In the genomic region with DNA sequence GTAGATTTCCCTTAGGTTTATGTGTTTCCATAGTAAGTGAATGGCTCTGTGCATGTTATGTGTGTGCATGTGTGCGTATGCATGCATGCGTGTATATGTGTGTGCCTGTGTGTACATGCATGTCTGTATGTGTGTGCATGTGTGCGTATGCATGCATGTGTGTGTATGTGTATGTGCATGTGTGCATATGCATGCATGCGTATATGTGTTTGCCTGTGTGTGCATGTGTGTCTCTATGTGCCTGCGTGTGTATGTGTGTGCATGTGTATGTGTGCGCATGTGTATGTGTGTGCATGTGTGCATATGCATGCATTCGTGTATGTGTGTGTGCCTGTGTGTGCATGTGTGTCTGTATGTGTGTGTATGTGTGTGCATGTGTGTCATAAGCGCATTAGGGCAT, we compare ENCODE assay signal across 18 cellular contexts.
DNase-seq lines count a peak whose midpoint lies in the region; ATAC-seq and TF ChIP-seq lines count a peak whose summit lies in the region.
"Had no signal": no experiment of that assay in that cellular context is flagged by ENCODE, and none has a peak within 500 bp of the region (broad histone marks: within the 10 kb centered on the region; RNA-seq: fewer than 3 reads in every experiment).

No MANE protein-coding gene starts in this region.

- H3K4me1 ChIP-seq in RWPE2 (ENCODE audit: insufficient read depth, poor library complexity, severe bottlenecking) (peaks cover 35% of the 10 kb centered on the region), esophagus muscularis mucosa (peaks cover 55 to 98% (median 90%) of the 10 kb centered on the region in 4 donors), rectal smooth muscle tissue (ENCODE audit: control insufficient read depth, insufficient read depth, low read length) (peaks cover 35% of the 10 kb centered on the region), upper lobe of right lung (peaks cover 9% of the 10 kb centered on the region)

- H3K4me3 Mint-ChIP-seq in CD4-positive, alpha-beta T cell: no peak overlapping the region
- H3K4me3 Mint-ChIP-seq: B cell, natural killer cell had no signal

- POLR2A ChIA-PET in CD4-positive, alpha-beta T cell (lab: Charles Lee): no interaction called here

- no peak for TF ChIP-seq CTCF in CD4-positive, alpha-beta T cell (IDR thresholded peaks at IDR 0.05)
- TF ChIP-seq CTCF in RWPE2 (IDR thresholded peaks at IDR 0.05; ENCODE audit: poor library complexity, severe bottlenecking): no peak
- no peak for TF ChIP-seq CTCF in esophagus muscularis mucosa (IDR thresholded peaks at IDR 0.05)
- no peak for TF ChIP-seq CTCF in upper lobe of right lung (IDR thresholded peaks at IDR 0.05)

- TF ChIP-seq POLR2A in esophagus muscularis mucosa (IDR thresholded peaks at IDR 0.05; ENCODE audit: low read depth): no peak

- H3K4me3 ChIP-seq in RWPE2 (ENCODE audit: severe bottlenecking): no peak overlapping the region
- no peak overlapping the region for H3K4me3 ChIP-seq in esophagus muscularis mucosa
- no peak overlapping the region for H3K4me3 ChIP-seq in rectal smooth muscle tissue (ENCODE audit: low read length)
- H3K4me3 ChIP-seq in upper lobe of right lung: no peak overlapping the region

- peaks cover 28% of the 10 kb centered on the region for H3K4me1 Mint-ChIP-seq in CD4-positive, alpha-beta T cell (ENCODE audit: low read depth)
- H3K4me1 Mint-ChIP-seq: natural killer cell had no signal

- CTCF ChIA-PET in CD4-positive, alpha-beta T cell (lab: Charles Lee): no interaction called here

- H3K27me3 Mint-ChIP-seq in CD4-positive, alpha-beta T cell: peaks cover 13% of the 10 kb centered on the region
- H3K27me3 Mint-ChIP-seq: progenitor cell of endocrine pancreas had no signal

- no peak for TF ChIP-seq EP300 in esophagus muscularis mucosa (IDR thresholded peaks at IDR 0.05)

- peak overlapping the region; percentile 72 for H3K27ac Mint-ChIP-seq in CD4-positive, alpha-beta T cell
- H3K27ac Mint-ChIP-seq: B cell, natural killer cell had no signal

- H3K9me3 Mint-ChIP-seq in CD4-positive, alpha-beta T cell: no peaks in the 10 kb centered on the region
- H3K9me3 Mint-ChIP-seq: natural killer cell had no signal

- H3K36me3 ChIP-seq in RWPE2 (ENCODE audit: low read depth) (no peaks in the 10 kb centered on the region), esophagus muscularis mucosa (peaks cover 0 to 13% (median 5%) of the 10 kb centered on the region in 4 donors), rectal smooth muscle tissue (ENCODE audit: control insufficient read depth, insufficient read depth, low read length) (no peaks in the 10 kb centered on the region), upper lobe of right lung (no peaks in the 10 kb centered on the region)

- H3K9ac ChIP-seq in rectal smooth muscle tissue (ENCODE audit: low read length): no peak overlapping the region

- no peaks in the 10 kb centered on the region for H3K9me3 ChIP-seq in CD4-positive, alpha-beta T cell (ENCODE audit: control insufficient read depth, low read length)
- no peaks in the 10 kb centered on the region for H3K9me3 ChIP-seq in RWPE2 (ENCODE audit: severe bottlenecking)
- H3K9me3 ChIP-seq in esophagus muscularis mucosa: no peaks in the 10 kb centered on the region
- no peaks in the 10 kb centered on the region for H3K9me3 ChIP-seq in upper lobe of right lung

- intact Hi-C loops in CD4-positive, alpha-beta T cell (cut with DNase I, micrococcal nuclease): no loop called here
- intact Hi-C loops in esophagus muscularis mucosa (cut with DNase I): no loop called here
- intact Hi-C loops in upper lobe of right lung (cut with DNase I): no loop called here

- no peak for DNase-seq in CD4-positive, alpha-beta T cell
- no peak for DNase-seq in RWPE2 (ENCODE audit: low spot score)
- DNase-seq in esophagus muscularis mucosa (ENCODE audit: extremely low spot score): no peak
- DNase-seq in DMS 273 (lab: John Stamatoyannopoulos, UW; ENCODE audit: unreplicated experiment): no peak
- no peak for DNase-seq in AG08395 (ENCODE audit: low spot score)
- no peak for DNase-seq in activated CD4-positive, alpha-beta T cell treated with anti-CD3 and anti-CD28 coated beads, Interleukin-2, amount 50 U/mL, for 4 hours
- DNase-seq in upper lobe of right lung: no peak
- DNase-seq: activated CD4-positive, alpha-beta T cell treated with anti-CD3 and anti-CD28 coated beads for 48 hours; activated CD8-positive, alpha-beta memory T cell treated with anti-CD3 and anti-CD28 coated beads, Interleukin-2, amount 50 U/mL, for 48 hours; activated effector memory CD4-positive, alpha-beta T cell treated with anti-CD3 and anti-CD28 coated beads, Interleukin-2, amount 50 U/mL, for 16 hours; H7; hypothalamus; islet precursor cell; natural killer cell; NCI-H526 had no signal

- H3K36me3 Mint-ChIP-seq in CD4-positive, alpha-beta T cell (ENCODE audit: low read depth): no peaks in the 10 kb centered on the region
- H3K36me3 Mint-ChIP-seq: natural killer cell had no signal

- no peak overlapping the region for H3K27ac ChIP-seq in CD4-positive, alpha-beta T cell (ENCODE audit: low read depth, low read length)
- peak overlapping the region; percentile 76 for H3K27ac ChIP-seq in RWPE2 (ENCODE audit: poor library complexity, severe bottlenecking)
- H3K27ac ChIP-seq in esophagus muscularis mucosa (replicated peaks in 1 of 4): peak overlapping the region in 3 of 4 donors; percentile 78 to 87 (median 84)
- H3K27ac ChIP-seq in rectal smooth muscle tissue (ENCODE audit: low read depth, low read length): peak overlapping the region; percentile 71
- H3K27ac ChIP-seq in upper lobe of right lung: no peak overlapping the region

- no peaks in the 10 kb centered on the region for H3K27me3 ChIP-seq in CD4-positive, alpha-beta T cell (ENCODE audit: control insufficient read depth, insufficient read depth, low read length)
- H3K27me3 ChIP-seq in RWPE2 (ENCODE audit: insufficient read depth, poor library complexity, severe bottlenecking) (no peaks in the 10 kb centered on the region), esophagus muscularis mucosa (no peaks in the 10 kb centered on the region), rectal smooth muscle tissue (ENCODE audit: control insufficient read depth, insufficient read depth, low read length) (no peaks in the 10 kb centered on the region), upper lobe of right lung (no peaks in the 10 kb centered on the region)

- WGBS in esophagus muscularis mucosa: 98% methylated on average over 7 of the region's 8 CpGs

- no peak for ATAC-seq in CD4-positive, alpha-beta T cell (ENCODE audit: poor library complexity)
- ATAC-seq in RWPE2 (ENCODE audit: low read depth) (no peak), upper lobe of right lung (no peak)

Comparison
In these comparisons a context has a peak if more than half of its experiments do, and no peak if none do; other contexts are left out.
1. H3K27ac ChIP-seq: peak in RWPE2 (single experiment), esophagus muscularis mucosa (3 of 4) and rectal smooth muscle tissue (single experiment); none in CD4-positive, alpha-beta T cell (single experiment) and upper lobe of right lung (single experiment).